7 cellular contexts compared by ENCODE assay signal in genomic region chr5:143013176-143013575, GRCh38.
"Had no signal": no experiment of that assay in that cellular context is flagged by ENCODE, and none has a peak within 500 bp of the region (broad histone marks: within the 10 kb centered on the region; RNA-seq: fewer than 3 reads in every experiment).

No MANE protein-coding gene starts in this region.

- H3K9me3 Mint-ChIP-seq: HFFc6 had no signal

- H3K27ac Mint-ChIP-seq: HFFc6 had no signal

- H3K4me3 ChIP-seq: GM23248, HAP-1 had no signal

- H3K9me3 ChIP-seq: HAP-1 had no signal

- H3K4me1 ChIP-seq: HAP-1 had no signal

- DNase-seq: GM23248, GOT3, H7, HFFc6, KBM-7 had no signal

- H3K27ac ChIP-seq: GM23248 had no signal

- H3K36me3 ChIP-seq: HAP-1 had no signal

- H3K9ac ChIP-seq: GM23248 had no signal

- H2AFZ ChIP-seq: GM23248 had no signal

- H3K4me3 Mint-ChIP-seq: HFFc6 had no signal

- FAIRE-seq: HTR-8/SVneo had no signal
